10 cellular contexts compared by ENCODE assay signal in the genomic region with DNA sequence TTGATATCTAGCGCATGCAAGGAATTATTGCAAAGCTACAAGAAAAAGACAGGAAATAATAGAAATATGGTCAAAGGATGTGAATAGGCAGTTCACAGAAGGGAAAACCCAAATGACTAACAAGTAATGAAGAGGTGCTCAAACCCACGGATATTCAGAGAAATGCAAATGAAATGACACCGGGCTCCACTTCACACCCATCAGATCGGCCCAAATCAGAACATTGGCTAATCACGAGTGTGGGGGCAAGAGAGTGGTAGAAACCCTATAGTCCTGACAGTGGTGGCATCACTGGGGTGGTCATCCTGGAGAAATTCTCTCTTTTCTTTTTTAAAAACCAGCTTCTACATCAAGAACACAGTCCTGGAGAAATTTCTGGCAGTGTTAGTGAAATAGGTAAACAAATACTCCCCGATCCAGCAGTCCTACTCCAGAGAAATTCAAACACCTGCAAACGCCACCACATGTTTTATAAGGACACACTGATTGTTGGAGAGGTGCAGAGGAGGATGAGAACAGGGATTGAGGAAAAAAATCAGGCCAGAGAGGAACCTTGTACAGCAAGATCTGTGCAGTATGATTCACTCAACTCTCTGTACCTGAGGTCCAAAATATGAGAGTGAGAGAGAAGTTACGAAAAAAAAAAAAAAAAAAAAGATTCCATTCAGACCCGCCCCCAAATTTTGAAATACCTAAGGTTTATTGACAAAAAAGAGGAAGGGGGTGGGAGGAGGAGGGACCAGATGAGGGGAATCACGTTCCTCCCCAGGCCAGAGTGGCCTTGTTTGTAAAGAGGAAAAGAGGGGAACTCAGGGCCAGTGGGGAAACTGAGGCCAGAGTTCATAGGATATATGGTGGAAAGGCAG. TPM values are rescaled to one million over a fixed set of nuclear protein-coding genes. Genes with fewer than 3 reads are reported as not detected.
A peak's percentile ranks its signal among the peaks of the same experiment; 100 is the strongest.
DNase-seq lines count a peak whose midpoint lies in the region; ATAC-seq and TF ChIP-seq lines count a peak whose summit lies in the region.
"Had no signal": no experiment of that assay in that cellular context is flagged by ENCODE, and none has a peak within 500 bp of the region (broad histone marks: within the 10 kb centered on the region; RNA-seq: fewer than 3 reads in every experiment).

No MANE protein-coding gene starts in this region.

- peak overlapping the region; percentile 82 for H3K27ac Mint-ChIP-seq in CD4-positive, alpha-beta T cell
- H3K27ac Mint-ChIP-seq in T-helper 17 cell = peak overlapping the region; percentile 98

- H3K4me3 Mint-ChIP-seq in CD4-positive, alpha-beta T cell = peak overlapping the region; percentile 74
- H3K4me3 Mint-ChIP-seq in T-helper 17 cell = peak overlapping the region; percentile 89

- no peaks in the 10 kb centered on the region for H3K27me3 ChIP-seq in CD4-positive, alpha-beta T cell (ENCODE audit: control insufficient read depth, insufficient read depth, low read length)
- no peaks in the 10 kb centered on the region for H3K27me3 ChIP-seq in vagina
- H3K27me3 ChIP-seq: heart left ventricle had no signal

- TF ChIP-seq CTCF in CD4-positive, alpha-beta T cell (IDR thresholded peaks at IDR 0.05) = no peak
- TF ChIP-seq CTCF in vagina (IDR thresholded peaks at IDR 0.05) = no peak

- peak; percentile 31 for ATAC-seq in CD4-positive, alpha-beta T cell (ENCODE audit: poor library complexity)
- peak; percentile 29 for ATAC-seq in GM19035 (IDR thresholded peaks at IDR 0.05; ENCODE audit: unreplicated experiment)
- ATAC-seq in T-helper 17 cell = peak; percentile 60
- ATAC-seq in left lobe of liver = peak; percentile 74
- no peak for ATAC-seq in GM21526 (IDR thresholded peaks at IDR 0.05; ENCODE audit: low FRiP score, unreplicated experiment)
- ATAC-seq: heart left ventricle had no signal

- H3K27ac ChIP-seq in CD4-positive, alpha-beta T cell (ENCODE audit: low read depth, low read length) = peak overlapping the region; percentile 16
- H3K27ac ChIP-seq in vagina = no peak overlapping the region

- H3K36me3 ChIP-seq in vagina = no peaks in the 10 kb centered on the region
- H3K36me3 ChIP-seq: heart left ventricle had no signal

- POLR2A ChIA-PET in CD4-positive, alpha-beta T cell (lab: Charles Lee) = interaction anchor here (0.9 to 1.7 kb wide), 7 partner anchors 9 to 250 kb away, joined by 3 to 12 read pairs (median 4); partner anchors contain the start of gene TNFRSF1B

- CTCF ChIA-PET in CD4-positive, alpha-beta T cell (lab: Charles Lee) = interaction anchor here (0.9 to 2.5 kb wide), 4 partner anchors 10 to 33 kb away, joined by 3 to 14 read pairs (median 6); no protein-coding TSS in a partner anchor

- no peaks in the 10 kb centered on the region for H3K27me3 Mint-ChIP-seq in CD4-positive, alpha-beta T cell
- H3K27me3 Mint-ChIP-seq in T-helper 17 cell = no peaks in the 10 kb centered on the region

- H3K4me1 ChIP-seq in vagina = peaks cover 27% of the 10 kb centered on the region

- intact Hi-C loops in CD4-positive, alpha-beta T cell (cut with DNase I, micrococcal nuclease) = loop anchor here in 1 of 2 experiments (1.0 to 2.0 kb wide), 2 partner anchors 15 to 21 kb away; no protein-coding TSS in a partner anchor
- intact Hi-C loops in vagina (cut with DNase I) = no loop called here

- H3K9me3 ChIP-seq in CD4-positive, alpha-beta T cell (ENCODE audit: control insufficient read depth, low read length) = no peaks in the 10 kb centered on the region
- H3K9me3 ChIP-seq in T-helper 17 cell (ENCODE audit: control insufficient read depth, low read length, poor library complexity, severe bottlenecking) (no peaks in the 10 kb centered on the region), vagina (no peaks in the 10 kb centered on the region)
- H3K9me3 ChIP-seq: heart left ventricle had no signal

- no peaks in the 10 kb centered on the region for H3K36me3 Mint-ChIP-seq in CD4-positive, alpha-beta T cell (ENCODE audit: low read depth)
- peaks cover 3% of the 10 kb centered on the region for H3K36me3 Mint-ChIP-seq in T-helper 17 cell (ENCODE audit: low read depth)

- H3K9me3 Mint-ChIP-seq in CD4-positive, alpha-beta T cell = no peaks in the 10 kb centered on the region

- peaks cover 77% of the 10 kb centered on the region for H3K4me1 Mint-ChIP-seq in CD4-positive, alpha-beta T cell (ENCODE audit: low read depth)
- H3K4me1 Mint-ChIP-seq in T-helper 17 cell = peaks cover 68% of the 10 kb centered on the region

- TF ChIP-seq POLR2A in vagina (IDR thresholded peaks at IDR 0.05) = no peak

- no peak for DNase-seq in CD4-positive, alpha-beta T cell
- DNase-seq in T-helper 17 cell = no peak
- no peak for DNase-seq in left lobe of liver (ENCODE audit: low spot score)
- no peak for DNase-seq in HT-29 (ENCODE audit: low spot score)
- DNase-seq in vagina (ENCODE audit: extremely low spot score in 2 of 2) = no peak
- DNase-seq in NCI-H524 (lab: John Stamatoyannopoulos, UW) = no peak
- DNase-seq: NCI-H2171 treated with DMSO at 0.1 percent for 48 hours had no signal

- no peak overlapping the region for H3K4me3 ChIP-seq in vagina
- H3K4me3 ChIP-seq: heart left ventricle had no signal

RNA-seq across cellular contexts. Expression of gene TNFRSF1B, which starts 9.2 kb away (rescaled TPM):
- total RNA-seq in CD4-positive, alpha-beta T cell = 10 to 100 TPM; 61.9 to 62.6 TPM
- total RNA-seq in T-helper 17 cell = 100 to 1,000 TPM; 127 to 132 TPM
- 16.8 TPM for total RNA-seq in left lobe of liver
- 0.08 TPM in 1 of 2 replicates, not detected in the other for total RNA-seq in HT-29 (2014; rRNA removed; shearing (Covaris generic))
- total RNA-seq in vagina = 41.0 TPM

Comparison
In these comparisons a context has a peak if more than half of its experiments do, and no peak if none do; other contexts are left out.
1. RNA of gene TNFRSF1B, which starts 9.2 kb away (total RNA-seq): 127 to 132 TPM in T-helper 17 cell, 61.9 to 62.6 TPM in CD4-positive, alpha-beta T cell, 41.0 TPM in vagina (single experiment) and 16.8 TPM in left lobe of liver (single experiment); 0.08 TPM in HT-29; every median in the first group is over 10 times any median in the second.